Comparison of ENCODE assay signal across 8 cellular contexts in the genomic region with DNA sequence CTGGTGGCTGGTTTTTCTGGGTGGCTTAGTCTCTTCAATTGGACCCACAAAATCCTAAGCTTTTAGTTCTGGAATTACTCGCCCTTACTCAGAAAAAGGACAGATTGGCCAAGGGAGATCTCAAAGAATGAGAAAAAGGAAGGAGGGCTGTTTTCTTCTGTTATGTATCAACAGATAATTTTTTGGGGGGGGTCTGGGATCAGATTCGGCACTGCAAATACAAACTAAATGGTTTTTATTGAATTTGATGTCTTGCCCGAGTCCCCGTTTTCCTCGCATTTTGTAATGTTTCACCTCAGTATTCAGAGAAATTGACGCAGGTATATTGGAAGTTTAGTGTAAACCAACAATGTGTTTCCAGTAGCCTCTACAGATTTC. TPM values are rescaled to one million over a fixed set of nuclear protein-coding genes. Genes with fewer than 3 reads are reported as not detected.
DNase-seq lines count a peak whose midpoint lies in the region; ATAC-seq and TF ChIP-seq lines count a peak whose summit lies in the region.

No MANE protein-coding gene starts in this region.

- H3K79me2 ChIP-seq in MM.1S (ENCODE audit: low read length) (peaks cover 41% of the 10 kb centered on the region), neural cell (replicated peaks; ENCODE audit: insufficient read depth, low read length) (peaks cover 34% of the 10 kb centered on the region)

- TF ChIP-seq EP300 in neural cell (conservative IDR thresholded peaks at IDR 0.05; ENCODE audit: poor library complexity, severe bottlenecking): no peak

- no peak for ATAC-seq in GM18502 (IDR thresholded peaks at IDR 0.05; ENCODE audit: poor library complexity, unreplicated experiment)
- no peak for ATAC-seq in HG02885 (IDR thresholded peaks at IDR 0.05; ENCODE audit: poor library complexity, unreplicated experiment)
- ATAC-seq in HG03457 (IDR thresholded peaks at IDR 0.05; ENCODE audit: unreplicated experiment): no peak
- ATAC-seq in HG03571 (IDR thresholded peaks at IDR 0.05; ENCODE audit: unreplicated experiment): no peak

- TF ChIP-seq RAD21 in neural cell (conservative IDR thresholded peaks at IDR 0.05): no peak

- H3K4me3 ChIP-seq in MM.1S (ENCODE audit: low read length) (peak overlapping the region; percentile 99), neural cell (ENCODE audit: low read length) (peak overlapping the region; percentile 94)
- peak overlapping the region; percentile 69 for H3K4me3 ChIP-seq in effector memory CD4-positive, alpha-beta T cell (ENCODE audit: insufficient read depth, low read depth, low read length, poor library complexity, severe bottlenecking)

- no peaks in the 10 kb centered on the region for H3K36me3 ChIP-seq in MM.1S (replicated peaks; ENCODE audit: insufficient read depth, low read length)
- no peaks in the 10 kb centered on the region for H3K36me3 ChIP-seq in effector memory CD4-positive, alpha-beta T cell (ENCODE audit: control insufficient read depth, insufficient read depth, low read length)
- H3K36me3 ChIP-seq in neural cell (ENCODE audit: insufficient read depth, low read length): no peaks in the 10 kb centered on the region

- H3K9me2 ChIP-seq in MM.1S (replicated peaks; ENCODE audit: insufficient read depth, low read length): no peaks in the 10 kb centered on the region
- no peaks in the 10 kb centered on the region for H3K9me2 ChIP-seq in neural cell (ENCODE audit: insufficient read depth, low read length)

- H3K9ac ChIP-seq in MM.1S (ENCODE audit: low read length) (peak overlapping the region; percentile 97), neural cell (ENCODE audit: low read length) (peak overlapping the region; percentile 95)

- H3K27me3 ChIP-seq in MM.1S (replicated peaks; ENCODE audit: insufficient read depth, low read length) (no peaks in the 10 kb centered on the region), neural cell (ENCODE audit: insufficient read depth, low read depth, low read length) (no peaks in the 10 kb centered on the region)
- H3K27me3 ChIP-seq in effector memory CD4-positive, alpha-beta T cell (replicated peaks; ENCODE audit: control insufficient read depth, insufficient read depth, low read length, poor library complexity, severe bottlenecking): no peaks in the 10 kb centered on the region

- H3F3A ChIP-seq in MM.1S (ENCODE audit: insufficient read depth, low read length) (no peaks in the 10 kb centered on the region), neural cell (ENCODE audit: insufficient read depth, low read length, poor library complexity, severe bottlenecking) (no peaks in the 10 kb centered on the region)

- H3K27ac ChIP-seq in C4-2B: peak overlapping the region; percentile 70
- H3K27ac ChIP-seq in MM.1S (ENCODE audit: low read length): peak overlapping the region; percentile 14; the same call in 1 of the 2 replicates
- peak overlapping the region; percentile 75 for H3K27ac ChIP-seq in effector memory CD4-positive, alpha-beta T cell (ENCODE audit: insufficient read depth, low read length, poor library complexity, severe bottlenecking)
- H3K27ac ChIP-seq in neural cell (ENCODE audit: low read length): peak overlapping the region; percentile 81

- no peak for DNase-seq in MM.1S
- no peak for DNase-seq in effector memory CD4-positive, alpha-beta T cell

- peak overlapping the region; percentile 83 for H3K4me2 ChIP-seq in MM.1S (ENCODE audit: low read depth, low read length)
- H3K4me2 ChIP-seq in neural cell (ENCODE audit: low read length): peak overlapping the region; percentile 87

- H3K9me3 ChIP-seq in MM.1S (replicated peaks; ENCODE audit: insufficient read depth, low read length) (no peaks in the 10 kb centered on the region), neural cell (ENCODE audit: low read length) (no peaks in the 10 kb centered on the region)
- no peaks in the 10 kb centered on the region for H3K9me3 ChIP-seq in effector memory CD4-positive, alpha-beta T cell (ENCODE audit: control insufficient read depth, low read length)

- H3K4me1 ChIP-seq in MM.1S (ENCODE audit: low read length): peaks cover 12% of the 10 kb centered on the region
- peaks cover 3% of the 10 kb centered on the region for H3K4me1 ChIP-seq in effector memory CD4-positive, alpha-beta T cell (ENCODE audit: control insufficient read depth, insufficient read depth, low read length, poor library complexity, severe bottlenecking)

- TF ChIP-seq CTCF in C4-2B (conservative IDR thresholded peaks at IDR 0.05) (no peak), MM.1S (IDR thresholded peaks at IDR 0.05; ENCODE audit: low read length) (no peak), neural cell (IDR thresholded peaks at IDR 0.05; ENCODE audit: poor library complexity, severe bottlenecking) (no peak)

- no peaks in the 10 kb centered on the region for H4K20me1 ChIP-seq in MM.1S (ENCODE audit: insufficient read depth, low read length)
- no peaks in the 10 kb centered on the region for H4K20me1 ChIP-seq in neural cell (ENCODE audit: insufficient read depth)

- H2AFZ ChIP-seq in MM.1S (ENCODE audit: low read length) (peak overlapping the region; percentile 97), neural cell (ENCODE audit: low read depth, low read length) (peak overlapping the region; percentile 78)

TF ChIP-seq in neural cell, 6 proteins besides CTCF, POLR2A, EP300 and RAD21:
- TF ChIP-seq MXI1 (conservative IDR thresholded peaks at IDR 0.05; ENCODE audit: poor library complexity, severe bottlenecking) (no peak), TAF1 (IDR thresholded peaks at IDR 0.05; ENCODE audit: low read depth) (no peak), POLR2AphosphoS5 (IDR thresholded peaks at IDR 0.05) (no peak), SMC3 (conservative IDR thresholded peaks at IDR 0.05; ENCODE audit: poor library complexity) (no peak), EZH2 (IDR thresholded peaks at IDR 0.05; ENCODE audit: borderline replicate concordance, insufficient read depth, low read length, poor library complexity, severe bottlenecking) (no peak)
- TF ChIP-seq, protein P1, sequence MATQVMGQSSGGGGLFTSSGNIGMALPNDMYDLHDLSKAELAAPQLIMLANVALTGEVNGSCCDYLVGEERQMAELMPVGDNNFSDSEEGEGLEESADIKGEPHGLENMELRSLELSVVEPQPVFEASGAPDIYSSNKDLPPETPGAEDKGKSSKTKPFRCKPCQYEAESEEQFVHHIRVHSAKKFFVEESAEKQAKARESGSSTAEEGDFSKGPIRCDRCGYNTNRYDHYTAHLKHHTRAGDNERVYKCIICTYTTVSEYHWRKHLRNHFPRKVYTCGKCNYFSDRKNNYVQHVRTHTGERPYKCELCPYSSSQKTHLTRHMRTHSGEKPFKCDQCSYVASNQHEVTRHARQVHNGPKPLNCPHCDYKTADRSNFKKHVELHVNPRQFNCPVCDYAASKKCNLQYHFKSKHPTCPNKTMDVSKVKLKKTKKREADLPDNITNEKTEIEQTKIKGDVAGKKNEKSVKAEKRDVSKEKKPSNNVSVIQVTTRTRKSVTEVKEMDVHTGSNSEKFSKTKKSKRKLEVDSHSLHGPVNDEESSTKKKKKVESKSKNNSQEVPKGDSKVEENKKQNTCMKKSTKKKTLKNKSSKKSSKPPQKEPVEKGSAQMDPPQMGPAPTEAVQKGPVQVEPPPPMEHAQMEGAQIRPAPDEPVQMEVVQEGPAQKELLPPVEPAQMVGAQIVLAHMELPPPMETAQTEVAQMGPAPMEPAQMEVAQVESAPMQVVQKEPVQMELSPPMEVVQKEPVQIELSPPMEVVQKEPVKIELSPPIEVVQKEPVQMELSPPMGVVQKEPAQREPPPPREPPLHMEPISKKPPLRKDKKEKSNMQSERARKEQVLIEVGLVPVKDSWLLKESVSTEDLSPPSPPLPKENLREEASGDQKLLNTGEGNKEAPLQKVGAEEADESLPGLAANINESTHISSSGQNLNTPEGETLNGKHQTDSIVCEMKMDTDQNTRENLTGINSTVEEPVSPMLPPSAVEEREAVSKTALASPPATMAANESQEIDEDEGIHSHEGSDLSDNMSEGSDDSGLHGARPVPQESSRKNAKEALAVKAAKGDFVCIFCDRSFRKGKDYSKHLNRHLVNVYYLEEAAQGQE (IDR thresholded peaks at IDR 0.05; ENCODE audit: borderline replicate concordance): no peak
TF ChIP-seq in neural cell: peak in this region for 0.

RNA-seq across cellular contexts. Expression of a gene that starts 0.8 kb away (rescaled TPM):
- 33.5 and 57.7 TPM in 2 replicates for polyA plus RNA-seq in neural cell
- polyA minus RNA-seq in neural cell: 39.9 and 42.5 TPM in 2 replicates

RNA-seq across cellular contexts. Expression of a gene that starts 13.8 kb away (rescaled TPM):
- polyA plus RNA-seq in neural cell: not detected in 2 replicates
- polyA minus RNA-seq in neural cell: not detected in 2 replicates

Comparison
In these comparisons a context has a peak if more than half of its experiments do, and no peak if none do; other contexts are left out.
1. H3K27ac ChIP-seq: peak in every context shown above with its lines; median percentile 81 in neural cell; 75 in effector memory CD4-positive, alpha-beta T cell; 70 in C4-2B; 14 in MM.1S.